Comparison of ENCODE assay signal across 19 cellular contexts in the genomic region with DNA sequence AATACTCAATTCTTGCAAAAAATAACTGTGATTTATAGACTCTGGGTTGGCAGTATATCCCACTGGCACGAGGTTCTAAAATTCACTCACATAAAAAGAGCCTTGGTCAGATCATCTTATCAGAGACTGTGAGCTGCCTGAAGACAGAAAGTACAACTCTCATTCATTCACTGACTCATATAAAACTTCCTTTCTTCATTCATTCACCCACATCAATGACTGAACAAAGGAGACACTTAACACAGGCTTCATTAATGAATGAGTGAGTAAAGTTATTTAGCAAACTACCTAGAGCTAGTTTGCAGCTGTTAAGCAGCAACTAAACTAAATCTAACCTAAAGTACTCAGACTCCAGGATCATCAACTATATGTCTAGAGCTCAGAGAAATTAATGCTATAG.
"Had no signal": no experiment of that assay in that cellular context is flagged by ENCODE, and none has a peak within 500 bp of the region (broad histone marks: within the 10 kb centered on the region; RNA-seq: fewer than 3 reads in every experiment).

No MANE protein-coding gene starts in this region.

- H3K9me3 Mint-ChIP-seq: dendritic cell treated with granulocyte-macrophage colony-stimulating factor and Interleukin-4, amounts not matched to agents 40 ng/mL and 50 ng/mL, for 4 days; effector memory CD8-positive, alpha-beta T cell; immature natural killer cell; natural killer cell treated with Interleukin-12 subunit alpha and Interleukin-12 subunit beta and Interleukin-15 and Interleukin-18, amount 100 ng/mL, for 72 hours had no signal

- ATAC-seq: effector memory CD8-positive, alpha-beta T cell; left cardiac atrium; lower lobe of right lung; natural killer cell treated with Interleukin-12 subunit alpha and Interleukin-12 subunit beta and Interleukin-15 and Interleukin-18, amount 100 ng/mL, for 72 hours; right cardiac atrium; upper lobe of right lung had no signal

- H3K4me3 Mint-ChIP-seq: dendritic cell treated with granulocyte-macrophage colony-stimulating factor and Interleukin-4, amounts not matched to agents 40 ng/mL and 50 ng/mL, for 4 days; effector memory CD8-positive, alpha-beta T cell; immature natural killer cell; natural killer cell treated with Interleukin-12 subunit alpha and Interleukin-12 subunit beta and Interleukin-15 and Interleukin-18, amount 100 ng/mL, for 72 hours; neural progenitor cell had no signal

- H3K27me3 Mint-ChIP-seq: dendritic cell treated with granulocyte-macrophage colony-stimulating factor and Interleukin-4, amounts not matched to agents 40 ng/mL and 50 ng/mL, for 4 days; effector memory CD8-positive, alpha-beta T cell; natural killer cell treated with Interleukin-12 subunit alpha and Interleukin-12 subunit beta and Interleukin-15 and Interleukin-18, amount 100 ng/mL, for 72 hours had no signal

- H3K27ac Mint-ChIP-seq: dendritic cell treated with granulocyte-macrophage colony-stimulating factor and Interleukin-4, amounts not matched to agents 40 ng/mL and 50 ng/mL, for 4 days; effector memory CD8-positive, alpha-beta T cell; immature natural killer cell; natural killer cell treated with Interleukin-12 subunit alpha and Interleukin-12 subunit beta and Interleukin-15 and Interleukin-18, amount 100 ng/mL, for 72 hours; neural progenitor cell had no signal

- H3K36me3 Mint-ChIP-seq: natural killer cell treated with Interleukin-12 subunit alpha and Interleukin-12 subunit beta and Interleukin-15 and Interleukin-18, amount 100 ng/mL, for 72 hours; neural progenitor cell had no signal

- DNase-seq: effector memory CD8-positive, alpha-beta T cell; esophagus squamous epithelium; foreskin fibroblast; immature natural killer cell; left cardiac atrium; left ventricle myocardium inferior; lower lobe of right lung; mesenchymal stem cell; midbrain; nucleus accumbens; ovary; right cardiac atrium; stimulated activated CD4-positive, alpha-beta T cell treated with anti-CD3 and anti-CD28 coated beads, Interleukin-2, amount 100 ng/mL, for 48 hours; stimulated activated naive CD4-positive, alpha-beta T cell treated with Interleukin-2 at 50 U/mL for 16 hours; testis; upper lobe of right lung had no signal
